Comparison of ENCODE assay signal across 8 cellular contexts in genomic region chr11:70204466-70204799, GRCh38. TPM values are rescaled to one million over a fixed set of nuclear protein-coding genes. Genes with fewer than 3 reads are reported as not detected.
A peak's percentile ranks its signal among the peaks of the same experiment; 100 is the strongest.
DNase-seq lines count a peak whose midpoint lies in the region; ATAC-seq, FAIRE-seq and TF ChIP-seq lines count a peak whose summit lies in the region.

No MANE protein-coding gene starts in this region.

- H3K27ac ChIP-seq in HepG2 (ENCODE audit: extremely low read length, insufficient read depth, low read length) (peak overlapping the region; percentile 88), tibial artery (peak overlapping the region; percentile 85 to 95)

- no peak for TF ChIP-seq POLR2A in HepG2 (IDR thresholded peaks at IDR 0.05; ENCODE audit: insufficient read depth in 1 of 2, low read depth in 2 of 2, low read length in 2 of 2)

- H3K9ac ChIP-seq in adipocyte (ENCODE audit: low read length) (peak overlapping the region; percentile 100), HepG2 (ENCODE audit: insufficient read depth, low read depth, low read length) (peak overlapping the region; percentile 97)

- DNase-seq in activated naive CD4-positive, alpha-beta T cell treated with anti-CD3 and anti-CD28 coated beads, Interleukin-2, amount 10 ng/mL, durations not matched to agents 7 days and 5 days = no peak
- DNase-seq in activated naive CD4-positive, alpha-beta T cell treated with anti-CD3 and anti-CD28 coated beads, Interleukin-2, amount 50 U/mL, for 16 hours = no peak
- no peak for DNase-seq in adipocyte (ENCODE audit: low read depth)
- no peak for DNase-seq in HepG2 (ENCODE audit: low spot score)
- DNase-seq in tibial artery = no peak
- DNase-seq in dermis blood vessel endothelial cell = no peak
- DNase-seq in GOT3 (lab: John Stamatoyannopoulos, UW) = no peak
- DNase-seq in superior temporal gyrus (ENCODE audit: extremely low spot score) = no peak

- H3K36me3 ChIP-seq in adipocyte (ENCODE audit: control insufficient read depth, insufficient read depth, low read length, severe bottlenecking) (peaks cover 31% of the 10 kb centered on the region), HepG2 (replicated peaks in 1 of 2; ENCODE audit: control insufficient read depth in 1 of 2, insufficient read depth in 2 of 2, low read length in 2 of 2) (peaks cover 9 to 23% of the 10 kb centered on the region in 2 experiments; a peak in 4 of 5 replicates), tibial artery (peaks cover 17 to 45% (median 40%) of the 10 kb centered on the region in 3 donors)

- BruUV-seq in HepG2 (replicated peaks; lab: Mats Ljungman, UMichigan) = no TSS peak

- POLR2A ChIA-PET in HepG2 (lab: Yijun Ruan, JAX) = interaction anchor here (0.8 to 2.7 kb wide), 2 partner anchors 8 to 529 kb away, joined by 3 to 14 read pairs; partner anchors contain the start of gene LTO1

- peak overlapping the region; percentile 91 for H3K4me2 ChIP-seq in HepG2 (ENCODE audit: low read depth, low read length)

- H3K27me3 ChIP-seq in adipocyte (replicated peaks; ENCODE audit: control insufficient read depth, insufficient read depth, low read length) = no peaks in the 10 kb centered on the region
- H3K27me3 ChIP-seq in HepG2 (ENCODE audit: control insufficient read depth in 1 of 2, insufficient read depth in 2 of 2, low read length in 2 of 2) = no peaks in the 10 kb centered on the region; a peak in 1 of 5 replicates
- H3K27me3 ChIP-seq in tibial artery = peaks cover 0 to 2% of the 10 kb centered on the region in 2 donors

- H3K9me3 Mint-ChIP-seq in activated naive CD4-positive, alpha-beta T cell treated with anti-CD3 and anti-CD28 coated beads, Interleukin-2, amount 10 ng/mL, durations not matched to agents 7 days and 5 days = no peaks in the 10 kb centered on the region

- H3K27me3 Mint-ChIP-seq in activated naive CD4-positive, alpha-beta T cell treated with anti-CD3 and anti-CD28 coated beads, Interleukin-2, amount 10 ng/mL, durations not matched to agents 7 days and 5 days = peaks cover 23% of the 10 kb centered on the region

- no peak for TF ChIP-seq RAD21 in HepG2 (CRISPR knock-in tag; IDR thresholded peaks at IDR 0.05)

- no peaks in the 10 kb centered on the region for H3K9me3 ChIP-seq in adipocyte (ENCODE audit: control insufficient read depth, low read length)
- H3K9me3 ChIP-seq in HepG2 (ENCODE audit: low read length) = peaks cover 11% of the 10 kb centered on the region
- H3K9me3 ChIP-seq in tibial artery = no peaks in the 10 kb centered on the region

- no peak; the same call in 2 of the 3 replicates for ATAC-seq in HepG2

- TF ChIP-seq EP300 in HepG2 (IDR thresholded peaks at IDR 0.05; ENCODE audit: low read depth in 2 of 2, low read length in 2 of 2) (no peak), HepG2 (CRISPR knock-in tag; IDR thresholded peaks at IDR 0.05; ENCODE audit: borderline replicate concordance) (no peak)

- TF ChIP-seq CTCF in HepG2 (CRISPR knock-in tag; IDR thresholded peaks at IDR 0.05) (no peak), tibial artery (IDR thresholded peaks at IDR 0.05) (no peak)

- in situ Hi-C loops in HepG2 (cut with HindIII; ENCODE audit: extremely low pct_ligation_motif_present, low pct_unique_long_range_greater_than_20kb) = no loop called here

- H3K4me3 ChIP-seq in adipocyte (ENCODE audit: low read length) (peak overlapping the region; percentile 98), HepG2 (replicated peaks in 1 of 3; ENCODE audit: insufficient read depth in 1 of 3, low read depth in 2 of 3, low read length in 3 of 3) (peak overlapping the region; percentile 78 to 90 (median 84)), tibial artery (peak overlapping the region; percentile 94 to 100)

- peaks cover 20% of the 10 kb centered on the region for H3K79me2 ChIP-seq in HepG2 (ENCODE audit: insufficient read depth, low read length)

- peak overlapping the region; percentile 97 for H3K4me3 Mint-ChIP-seq in activated naive CD4-positive, alpha-beta T cell treated with anti-CD3 and anti-CD28 coated beads, Interleukin-2, amount 10 ng/mL, durations not matched to agents 7 days and 5 days

- peaks cover 50% of the 10 kb centered on the region for H3K36me3 Mint-ChIP-seq in activated naive CD4-positive, alpha-beta T cell treated with anti-CD3 and anti-CD28 coated beads, Interleukin-2, amount 10 ng/mL, durations not matched to agents 7 days and 5 days

- intact Hi-C loops in HepG2 (cut with micrococcal nuclease; ENCODE audit: unreplicated experiment) (loop anchor here (10.0 kb wide), 1 partner anchor 70 kb away; the partner anchor contains the start of gene PPFIA1), tibial artery (cut with DNase I; ENCODE audit: low total_unique reads) (loop anchor here (10.0 kb wide), 1 partner anchor 70 kb away; the partner anchor contains the start of gene PPFIA1)

- H3K4me1 Mint-ChIP-seq in activated naive CD4-positive, alpha-beta T cell treated with anti-CD3 and anti-CD28 coated beads, Interleukin-2, amount 10 ng/mL, durations not matched to agents 7 days and 5 days = peaks cover 61% of the 10 kb centered on the region

- H2AFZ ChIP-seq in HepG2 (ENCODE audit: low read length) = no peak overlapping the region

- H3K4me1 ChIP-seq in adipocyte (ENCODE audit: control insufficient read depth, insufficient read depth, low read length) = peaks cover 38% of the 10 kb centered on the region
- peaks cover 19% of the 10 kb centered on the region for H3K4me1 ChIP-seq in HepG2 (ENCODE audit: insufficient read depth, low read length)
- peaks cover 0 to 26% (median 18%) of the 10 kb centered on the region in 4 donors for H3K4me1 ChIP-seq in tibial artery

- peak overlapping the region; percentile 99 for H3K27ac Mint-ChIP-seq in activated naive CD4-positive, alpha-beta T cell treated with anti-CD3 and anti-CD28 coated beads, Interleukin-2, amount 10 ng/mL, durations not matched to agents 7 days and 5 days

- FAIRE-seq in HepG2 (lab: Jason Lieb, UNC) = no peak

- CTCF ChIA-PET in activated naive CD4-positive, alpha-beta T cell treated with anti-CD3 and anti-CD28 coated beads, Interleukin-2, amount 10 ng/mL, durations not matched to agents 7 days and 5 days (lab: Charles Lee) = interaction anchor here (0.7 to 1.2 kb wide), 3 partner anchors 12 to 174 kb away, joined by 3 read pairs; no protein-coding TSS in a partner anchor
- CTCF ChIA-PET in HepG2 (lab: Yijun Ruan, JAX; ENCODE audit: low intra/inter-chr PET ratio, low total read pairs) = no interaction called here

- H4K20me1 ChIP-seq in HepG2 (ENCODE audit: insufficient read depth, low read length) = peaks cover 17% of the 10 kb centered on the region; the same call in 1 of the 2 replicates

- 35% methylated on average over 4 of the region's 4 CpGs for WGBS in HepG2 (ENCODE audit: low lambda C conversion rate)

TF ChIP-seq in HepG2, 621 proteins besides CTCF, POLR2A, EP300 and RAD21:
- 0 out of 2 replicates have a peak, but pooled peaks have one; percentile 4 for TF ChIP-seq FOXO4 (CRISPR knock-in tag; conservative IDR thresholded peaks at IDR 0.05)
- TF ChIP-seq ZNF563 (CRISPR knock-in tag; IDR thresholded peaks at IDR 0.05) = no peak

RNA-seq across cellular contexts. Expression of gene FADD, which starts 1.3 kb away (rescaled TPM):
- total RNA-seq in HepG2 (2016; rRNA removed; fragmentation: Illumina TruSeq; extraction: Trizol) (21.4 and 22.2 TPM in 2 replicates), dermis blood vessel endothelial cell (55.2 and 56.7 TPM in 2 replicates)
- total RNA-seq in HepG2 (2016; cell fraction: cytosol; rRNA removed; fragmentation: Illumina TruSeq; extraction: Trizol; ENCODE audit: low read depth) = 5.0 and 5.9 TPM in 2 replicates
- total RNA-seq in HepG2 (2016; cell fraction: insoluble cytoplasmic fraction; rRNA removed; fragmentation: Illumina TruSeq; extraction: Trizol) = 20.6 and 22.3 TPM in 2 replicates
- total RNA-seq in HepG2 (2016; cell fraction: membrane; rRNA removed; fragmentation: Illumina TruSeq; extraction: Trizol) = 13.7 and 13.9 TPM in 2 replicates
- 9.1 and 12.1 TPM in 2 replicates for total RNA-seq in HepG2 (2016; cell fraction: nucleus; rRNA removed; fragmentation: Illumina TruSeq; extraction: Trizol)
- polyA plus RNA-seq in HepG2 (2011; rRNA removed) = 14.2 and 14.9 TPM in 2 replicates
- polyA plus RNA-seq in HepG2 (2011; cell fraction: cytosol; rRNA removed) = 16.0 and 16.7 TPM in 2 replicates
- polyA plus RNA-seq in HepG2 (2011; cell fraction: nucleus; rRNA removed) = 7.8 and 9.6 TPM in 2 replicates
- polyA plus RNA-seq in HepG2 (2012) = 10.4 and 12.8 TPM in 2 replicates
- 3.2 TPM in 2 replicates for polyA plus RNA-seq in HepG2 (2016; cell fraction: cytosol; fragmentation: Illumina TruSeq; extraction: Trizol; ENCODE audit: low read depth)
- 20.0 and 20.2 TPM in 2 replicates for polyA plus RNA-seq in HepG2 (2016; cell fraction: insoluble cytoplasmic fraction; fragmentation: Illumina TruSeq; extraction: Trizol; ENCODE audit: low read depth)
- polyA plus RNA-seq in HepG2 (2016; cell fraction: membrane; fragmentation: Illumina TruSeq; extraction: Trizol; ENCODE audit: low read depth) = 7.0 and 7.9 TPM in 2 replicates
- polyA plus RNA-seq in HepG2 (2016; cell fraction: nucleus; fragmentation: Illumina TruSeq; extraction: Trizol; ENCODE audit: insufficient read depth, low read depth) = 15.0 and 15.1 TPM in 2 replicates
- polyA minus RNA-seq in HepG2 (2011; rRNA and poly(A)+ RNA removed; ENCODE audit: low replicate concordance) = 21.5 and 78.8 TPM in 2 replicates
- polyA minus RNA-seq in HepG2 (2011; cell fraction: cytosol; rRNA and poly(A)+ RNA removed) = 8.5 and 9.1 TPM in 2 replicates
- 8.6 and 9.7 TPM in 2 replicates for polyA minus RNA-seq in HepG2 (2011; cell fraction: nucleus; rRNA and poly(A)+ RNA removed)
